In genomic region chr4:155376387-155377268, GRCh38 we compare ENCODE assay signal across 8 cellular contexts. TPM values are rescaled to one million over a fixed set of nuclear protein-coding genes. Genes with fewer than 3 reads are reported as not detected.
DNase-seq lines count a peak whose midpoint lies in the region; ATAC-seq, FAIRE-seq and TF ChIP-seq lines count a peak whose summit lies in the region.

Gene MAP9, minus strand, starts transcription at chr4:155376965. Its CDS starts 1,115 bp downstream, at chr4:155375850.

- H3K27ac ChIP-seq in RWPE2 (ENCODE audit: poor library complexity, severe bottlenecking), result peak within 1 kb of the TSS; percentile 6

- peaks cover 8% of the 10 kb centered on the region for H3K36me3 ChIP-seq in RWPE2 (ENCODE audit: low read depth)

- no peak for TF ChIP-seq CTCF in RWPE2 (IDR thresholded peaks at IDR 0.05; ENCODE audit: poor library complexity, severe bottlenecking)

- ATAC-seq in GM21381 (IDR thresholded peaks at IDR 0.05; ENCODE audit: unreplicated experiment), result peak; percentile 99
- peak; percentile 92 for ATAC-seq in RWPE2 (ENCODE audit: low read depth)

- no peak for FAIRE-seq in frontal cortex (lab: Jason Lieb, UNC)

- H3K9me3 ChIP-seq in RWPE2 (ENCODE audit: severe bottlenecking), result no peaks in the 10 kb centered on the region

- DNase-seq in COR-L47 (lab: John Stamatoyannopoulos, UW) (peak; percentile 98), HUDEP-2 (lab: John Stamatoyannopoulos, UW; ENCODE audit: unreplicated experiment in 76 of 76) (peak in 73 of 76 experiments; percentile 5 to 78 (median 52)), RWPE2 (ENCODE audit: low spot score) (peak; percentile 90), frontal cortex (ENCODE audit: low spot score in 2 of 2) (peak; percentile 70 to 79), nucleus accumbens (lab: John Stamatoyannopoulos, UW) (peak; percentile 17 to 98 (median 89)), superior temporal gyrus (ENCODE audit: extremely low spot score) (peak; percentile 94)
- DNase-seq in activated naive CD4-positive, alpha-beta T cell (lab: John Stamatoyannopoulos, UW), result peak; percentile 48 to 76 (median 62)

- H3K4me3 ChIP-seq in RWPE2 (ENCODE audit: severe bottlenecking), result peak within 1 kb of the TSS; percentile 71

- peaks cover 10% of the 10 kb centered on the region for H3K4me1 ChIP-seq in RWPE2 (ENCODE audit: insufficient read depth, poor library complexity, severe bottlenecking)

- H3K27me3 ChIP-seq in RWPE2 (ENCODE audit: insufficient read depth, poor library complexity, severe bottlenecking), result no peaks in the 10 kb centered on the region

RNA-seq across cellular contexts. Expression of gene MAP9, which starts in this region (rescaled TPM):
- 36.7 TPM for total RNA-seq in frontal cortex

Comparison
In these comparisons a context has a peak if more than half of its experiments do, and no peak if none do; other contexts are left out.
1. Peak in every context shown above with its lines: DNase-seq, ATAC-seq, H3K4me3 ChIP-seq and H3K27ac ChIP-seq.